ENCODE assay signal across 9 cellular contexts in genomic region chrX:140817943-140818342, GRCh38.
DNase-seq lines count a peak whose midpoint lies in the region; ATAC-seq and TF ChIP-seq lines count a peak whose summit lies in the region.
"Had no signal": no experiment of that assay in that cellular context is flagged by ENCODE, and none has a peak within 500 bp of the region (broad histone marks: within the 10 kb centered on the region; RNA-seq: fewer than 3 reads in every experiment).

No MANE protein-coding gene starts in this region.

- H3K9me3 ChIP-seq in IMR-90 (ENCODE audit: control insufficient read depth, insufficient read depth, low read length) (no peaks in the 10 kb centered on the region), ascending aorta (peaks cover 0 to 8% of the 10 kb centered on the region in 2 donors)

- no peaks in the 10 kb centered on the region for H3K9me1 ChIP-seq in IMR-90 (ENCODE audit: insufficient read depth, low read length)

- no peak overlapping the region for H2BK20ac ChIP-seq in IMR-90 (ENCODE audit: low read depth, low read length)

- no peak overlapping the region for H4K5ac ChIP-seq in IMR-90 (ENCODE audit: low read depth, low read length)

- ATAC-seq in IMR-90 (ENCODE audit: low read depth) (peak; percentile 49), HG03196 (IDR thresholded peaks at IDR 0.05; ENCODE audit: unreplicated experiment) (no peak), HG03565 (IDR thresholded peaks at IDR 0.05; ENCODE audit: unreplicated experiment) (no peak)
- ATAC-seq in stimulated activated memory B cell treated with anti-CD40 and anti-IgM and Interleukin-4, amounts not matched to agents 10 μg/mL and 1 μg/mL and 100 μg/mL, for 72 hours, result no peak

- H4K8ac ChIP-seq in IMR-90 (ENCODE audit: low read depth in 2 of 2, low read length in 2 of 2), result no peak overlapping the region

- H4K91ac ChIP-seq in IMR-90 (ENCODE audit: insufficient read depth, low read depth, low read length), result no peak overlapping the region

- DNase-seq in EH (ENCODE audit: low read depth), result peak; percentile 26
- peak; percentile 41 for DNase-seq in IMR-90
- no peak for DNase-seq in ascending aorta (ENCODE audit: low spot score in 2 of 2)
- DNase-seq in lung microvascular endothelial cell (ENCODE audit: low read depth in 2 of 2), result peak; percentile 21 to 57
- no peak for DNase-seq in UCSD-AML1 (lab: John Stamatoyannopoulos, UW; ENCODE audit: unreplicated experiment)

- H3K27ac ChIP-seq in IMR-90 (ENCODE audit: insufficient read depth, low read length) (no peak overlapping the region), ascending aorta (no peak overlapping the region)

- no peaks in the 10 kb centered on the region for H3K79me1 ChIP-seq in IMR-90 (ENCODE audit: low read depth in 1 of 2, low read length in 2 of 2)

- H3K4me1 ChIP-seq in IMR-90 (ENCODE audit: control insufficient read depth, insufficient read depth, low read length), result no peaks in the 10 kb centered on the region
- no peaks in the 10 kb centered on the region for H3K4me1 ChIP-seq in ascending aorta

- dilution Hi-C loops in IMR-90 (cut with HindIII; ENCODE audit: low sequenced_read_pairs, unreplicated experiment), result no loop called here

- no peak overlapping the region for H3K18ac ChIP-seq in IMR-90 (ENCODE audit: low read depth, low read length)

- no peak overlapping the region for H2AFZ ChIP-seq in IMR-90 (replicated peaks; ENCODE audit: low read length, poor library complexity)

- no peaks in the 10 kb centered on the region for H4K20me1 ChIP-seq in IMR-90 (ENCODE audit: insufficient read depth, low read length)

- H3K36me3 Mint-ChIP-seq in stimulated activated memory B cell treated with anti-CD40 and anti-IgM and Interleukin-4, amounts not matched to agents 10 μg/mL and 1 μg/mL and 100 μg/mL, for 72 hours, result no peaks in the 10 kb centered on the region

- in situ Hi-C loops in IMR-90 (cut with MboI; ENCODE audit: low sequenced_read_pairs), result no loop called here

- no peak overlapping the region for H2BK120ac ChIP-seq in IMR-90 (ENCODE audit: low read depth, low read length)

- H2BK5ac ChIP-seq in IMR-90 (ENCODE audit: low read depth, low read length, poor library complexity, severe bottlenecking), result no peak overlapping the region

- H3K4ac ChIP-seq in IMR-90 (ENCODE audit: low read depth, low read length), result no peak overlapping the region

- no peak for TF ChIP-seq POLR2A in IMR-90 (IDR thresholded peaks at IDR 0.05; ENCODE audit: low read depth, low read length)

- H3K23ac ChIP-seq in IMR-90 (ENCODE audit: low read depth, low read length), result no peak overlapping the region

- peak; percentile 51 for TF ChIP-seq RAD21 in IMR-90 (IDR thresholded peaks at IDR 0.05; ENCODE audit: low read length)

- no peak overlapping the region for H3K4me2 ChIP-seq in IMR-90 (ENCODE audit: low read depth, low read length)

- TF ChIP-seq CTCF in IMR-90 (conservative IDR thresholded peaks at IDR 0.05; ENCODE audit: low read depth, low read length), result peak; percentile 57
- TF ChIP-seq CTCF in ascending aorta (IDR thresholded peaks at IDR 0.05), result peak in 2 of 3 experiments; percentile 30 to 49

- BruUV-seq in IMR-90 (replicated peaks; lab: Mats Ljungman, UMichigan), result no TSS peak

- H3K9me3 Mint-ChIP-seq in stimulated activated memory B cell treated with anti-CD40 and anti-IgM and Interleukin-4, amounts not matched to agents 10 μg/mL and 1 μg/mL and 100 μg/mL, for 72 hours, result peaks cover 7% of the 10 kb centered on the region

- POLR2A ChIA-PET in IMR-90 (lab: Charles Lee; ENCODE audit: unreplicated experiment), result no interaction called here

- H2AK9ac ChIP-seq in IMR-90 (replicated peaks; ENCODE audit: low read depth, low read length, poor library complexity), result no peak overlapping the region

- no peak overlapping the region for H3K4me3 Mint-ChIP-seq in stimulated activated memory B cell treated with anti-CD40 and anti-IgM and Interleukin-4, amounts not matched to agents 10 μg/mL and 1 μg/mL and 100 μg/mL, for 72 hours
- H3K4me3 Mint-ChIP-seq: central memory CD8-positive, alpha-beta T cell had no signal

- no peak overlapping the region for H3K56ac ChIP-seq in IMR-90 (ENCODE audit: extremely low read depth, insufficient read depth, low read length)

- H3K27me3 ChIP-seq in IMR-90 (ENCODE audit: control insufficient read depth, insufficient read depth, low read length) (no peaks in the 10 kb centered on the region), ascending aorta (no peaks in the 10 kb centered on the region)

- no peak overlapping the region for H2AK5ac ChIP-seq in IMR-90 (ENCODE audit: low read depth, low read length)

- H2BK15ac ChIP-seq in IMR-90 (ENCODE audit: low read depth, low read length), result no peak overlapping the region

- intact Hi-C loops in IMR-90 (cut with micrococcal nuclease), result no loop called here
- intact Hi-C loops in ascending aorta (cut with DNase I), result no loop called here

- H3K4me3 ChIP-seq in IMR-90 (ENCODE audit: insufficient read depth, low read depth, low read length) (no peak overlapping the region), ascending aorta (no peak overlapping the region)

- H3K27me3 Mint-ChIP-seq in stimulated activated memory B cell treated with anti-CD40 and anti-IgM and Interleukin-4, amounts not matched to agents 10 μg/mL and 1 μg/mL and 100 μg/mL, for 72 hours, result no peaks in the 10 kb centered on the region
- H3K27me3 Mint-ChIP-seq: central memory CD8-positive, alpha-beta T cell had no signal

- WGBS in IMR-90 (ENCODE audit: extremely low coverage in 2 of 2, insufficient read length in 1 of 2), 2 experiments, result no CpG with 5 or more reads among the region's 6 CpGs

- H3K27ac Mint-ChIP-seq in stimulated activated memory B cell treated with anti-CD40 and anti-IgM and Interleukin-4, amounts not matched to agents 10 μg/mL and 1 μg/mL and 100 μg/mL, for 72 hours, result no peak overlapping the region

- H3K36me3 ChIP-seq in IMR-90 (ENCODE audit: control insufficient read depth, insufficient read depth, low read length) (no peaks in the 10 kb centered on the region), ascending aorta (no peaks in the 10 kb centered on the region)

- no peak overlapping the region for H3K14ac ChIP-seq in IMR-90 (replicated peaks; ENCODE audit: low read depth, low read length)

- CTCF ChIA-PET in IMR-90 (lab: Yijun Ruan, JAX), result interaction anchor here (1.0 kb wide), 2 partner anchors 15 to 461 kb away, joined by 3 to 4 read pairs; no protein-coding TSS in a partner anchor

- no peak overlapping the region for H3K9ac ChIP-seq in IMR-90 (ENCODE audit: low read depth, low read length)

- no peaks in the 10 kb centered on the region for H3K4me1 Mint-ChIP-seq in stimulated activated memory B cell treated with anti-CD40 and anti-IgM and Interleukin-4, amounts not matched to agents 10 μg/mL and 1 μg/mL and 100 μg/mL, for 72 hours
- H3K4me1 Mint-ChIP-seq: central memory CD8-positive, alpha-beta T cell had no signal

TF ChIP-seq in IMR-90, 13 proteins besides CTCF, POLR2A, EP300 and RAD21:
- TF ChIP-seq MAFK (IDR thresholded peaks at IDR 0.05; ENCODE audit: low read depth, low read length) (no peak), CEBPB (IDR thresholded peaks at IDR 0.05; ENCODE audit: low read depth, low read length) (no peak), BHLHE40 (IDR thresholded peaks at IDR 0.05; ENCODE audit: low read depth, low read length) (no peak), MAZ (IDR thresholded peaks at IDR 0.05; ENCODE audit: borderline replicate concordance, low read depth, low read length) (no peak), RCOR1 (IDR thresholded peaks at IDR 0.05; ENCODE audit: insufficient replicate concordance, low read length) (no peak), USF2 (IDR thresholded peaks at IDR 0.05; ENCODE audit: low read depth, low read length) (no peak), CHD1 (IDR thresholded peaks at IDR 0.05; ENCODE audit: low read depth, low read length) (no peak), NFE2L2 (IDR thresholded peaks at IDR 0.05; ENCODE audit: low read depth, low read length) (no peak), SMC3 (IDR thresholded peaks at IDR 0.05; ENCODE audit: low read depth, low read length) (no peak)
- TF ChIP-seq, protein P1, sequence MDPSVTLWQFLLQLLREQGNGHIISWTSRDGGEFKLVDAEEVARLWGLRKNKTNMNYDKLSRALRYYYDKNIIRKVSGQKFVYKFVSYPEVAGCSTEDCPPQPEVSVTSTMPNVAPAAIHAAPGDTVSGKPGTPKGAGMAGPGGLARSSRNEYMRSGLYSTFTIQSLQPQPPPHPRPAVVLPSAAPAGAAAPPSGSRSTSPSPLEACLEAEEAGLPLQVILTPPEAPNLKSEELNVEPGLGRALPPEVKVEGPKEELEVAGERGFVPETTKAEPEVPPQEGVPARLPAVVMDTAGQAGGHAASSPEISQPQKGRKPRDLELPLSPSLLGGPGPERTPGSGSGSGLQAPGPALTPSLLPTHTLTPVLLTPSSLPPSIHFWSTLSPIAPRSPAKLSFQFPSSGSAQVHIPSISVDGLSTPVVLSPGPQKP (IDR thresholded peaks at IDR 0.05; ENCODE audit: borderline replicate concordance, low read depth, low read length), result no peak

Comparison
In these comparisons a context has a peak if more than half of its experiments do, and no peak if none do; other contexts are left out.
1. DNase-seq: peak in EH (single experiment), IMR-90 (single experiment) and lung microvascular endothelial cell (2 of 2); none in ascending aorta (0 of 2) and UCSD-AML1 (single experiment).